In genomic region chr19:52190679-52191293, GRCh38 we compare ENCODE assay signal across 8 cellular contexts. TPM values are rescaled to one million over a fixed set of nuclear protein-coding genes. Genes with fewer than 3 reads are reported as not detected.
A peak's percentile ranks its signal among the peaks of the same experiment; 100 is the strongest.
DNase-seq lines count a peak whose midpoint lies in the region; ATAC-seq and TF ChIP-seq lines count a peak whose summit lies in the region.

No MANE protein-coding gene starts in this region.

- H3K79me2 ChIP-seq in PC-9 (ENCODE audit: low read depth) = peaks cover 63% of the 10 kb centered on the region

- H3K4me3 ChIP-seq in PC-9 (peak overlapping the region; percentile 84), duodenal mucosa (ENCODE audit: low read depth in 1 of 2, low read length in 2 of 2) (peak overlapping the region; percentile 89 to 91), urinary bladder (ENCODE audit: low read depth, low read length) (peak overlapping the region; percentile 84)

- ATAC-seq in activated CD4-positive, alpha-beta T cell treated with anti-CD3 and anti-CD28 coated beads for 36 hours = no peak

- intact Hi-C loops in activated CD4-positive, alpha-beta T cell treated with anti-CD3 and anti-CD28 coated beads for 36 hours (cut with DNase I, micrococcal nuclease) = loop anchor here (1.0 to 2.0 kb wide), 10 partner anchors 51 to 1082 kb away; partner anchors contain the start of genes ZNF616 (in 2 of the 2), CTU1 (in 1 of the 2), ZNF160 (in 1 of the 2) and ZNF610 (in 1 of the 2)
- intact Hi-C loops in PC-9 (cut with micrococcal nuclease; ENCODE audit: unreplicated experiment) = no loop called here

- H4K20me1 ChIP-seq in PC-9 (ENCODE audit: insufficient read depth) = peaks cover 44% of the 10 kb centered on the region

- H3K27me3 Mint-ChIP-seq in activated CD4-positive, alpha-beta T cell treated with anti-CD3 and anti-CD28 coated beads for 36 hours = no peaks in the 10 kb centered on the region
- no peaks in the 10 kb centered on the region for H3K27me3 Mint-ChIP-seq in mesothelial cell of epicardium (ENCODE audit: low read depth)

- peak overlapping the region; percentile 97 for H3K27ac Mint-ChIP-seq in activated CD4-positive, alpha-beta T cell treated with anti-CD3 and anti-CD28 coated beads for 36 hours
- peak overlapping the region; percentile 100 for H3K27ac Mint-ChIP-seq in mesothelial cell of epicardium

- TSS peak; percentile 41 for BruUV-seq in PC-9 (replicated peaks; lab: Mats Ljungman, UMichigan)

- no peak for DNase-seq in activated CD4-positive, alpha-beta T cell treated with anti-CD3 and anti-CD28 coated beads for 36 hours
- DNase-seq in activated CD4-positive, alpha-beta T cell treated with anti-CD3 and anti-CD28 coated beads for 1 hour = no peak
- DNase-seq in PC-9 = peak; percentile 5 to 39
- DNase-seq in mesothelial cell of epicardium (ENCODE audit: low spot score in 2 of 2, unreplicated experiment in 2 of 2) = no peak
- DNase-seq in NCI-H2107 treated with DMSO at 0.1 percent for 48 hours (lab: John Stamatoyannopoulos, UW; ENCODE audit: unreplicated experiment) = no peak
- DNase-seq in activated CD4-positive, CD25-positive, alpha-beta regulatory T cell (lab: John Stamatoyannopoulos, UW) = no peak

- H3K4me1 Mint-ChIP-seq in activated CD4-positive, alpha-beta T cell treated with anti-CD3 and anti-CD28 coated beads for 36 hours = peaks cover 45% of the 10 kb centered on the region
- H3K4me1 Mint-ChIP-seq in mesothelial cell of epicardium = peaks cover 27% of the 10 kb centered on the region

- TF ChIP-seq CTCF in PC-9 (conservative IDR thresholded peaks at IDR 0.05) (no peak), mesothelial cell of epicardium (IDR thresholded peaks at IDR 0.05; ENCODE audit: unreplicated experiment) (no peak)

- H3K9me3 Mint-ChIP-seq in activated CD4-positive, alpha-beta T cell treated with anti-CD3 and anti-CD28 coated beads for 36 hours (ENCODE audit: low read depth) = no peaks in the 10 kb centered on the region
- no peaks in the 10 kb centered on the region for H3K9me3 Mint-ChIP-seq in mesothelial cell of epicardium

- peaks cover 17% of the 10 kb centered on the region for H3K4me1 ChIP-seq in PC-9 (replicated peaks; ENCODE audit: insufficient read depth)
- H3K4me1 ChIP-seq in duodenal mucosa (ENCODE audit: control insufficient read depth in 1 of 2, insufficient read depth in 2 of 2, low read length in 2 of 2) = peaks cover 38 to 43% of the 10 kb centered on the region in 2 donors
- H3K4me1 ChIP-seq in urinary bladder (ENCODE audit: insufficient read depth) = no peaks in the 10 kb centered on the region

- no peaks in the 10 kb centered on the region for H3K9me3 ChIP-seq in PC-9 (ENCODE audit: insufficient read depth, low read depth)
- no peaks in the 10 kb centered on the region for H3K9me3 ChIP-seq in duodenal mucosa (ENCODE audit: control insufficient read depth in 1 of 2, low read length in 2 of 2)

- peaks cover 40% of the 10 kb centered on the region for H3K36me3 Mint-ChIP-seq in activated CD4-positive, alpha-beta T cell treated with anti-CD3 and anti-CD28 coated beads for 36 hours (ENCODE audit: low read depth)
- H3K36me3 Mint-ChIP-seq in mesothelial cell of epicardium = peaks cover 13% of the 10 kb centered on the region

- H3K27ac ChIP-seq in PC-9 (peak overlapping the region; percentile 87), duodenal mucosa (ENCODE audit: low read depth, low read length) (peak overlapping the region; percentile 99), urinary bladder (ENCODE audit: low read depth) (peak overlapping the region; percentile 98)

- CTCF ChIA-PET in activated CD4-positive, alpha-beta T cell treated with anti-CD3 and anti-CD28 coated beads for 36 hours (lab: Charles Lee) = interaction anchor here (0.9 kb wide), 1 partner anchor 19 kb away, joined by 4 read pairs; the partner anchor contains the start of gene ZNF836
- CTCF ChIA-PET in PC-9 (lab: Charles Lee) = no interaction called here

- peaks cover 4% of the 10 kb centered on the region; the same call in 1 of the 2 replicates for H3F3A ChIP-seq in PC-9 (ENCODE audit: insufficient read depth, low read depth)

- POLR2A ChIA-PET in activated CD4-positive, alpha-beta T cell treated with anti-CD3 and anti-CD28 coated beads for 36 hours (lab: Charles Lee) = no interaction called here
- POLR2A ChIA-PET in PC-9 (lab: Charles Lee; ENCODE audit: unreplicated experiment) = no interaction called here

- H3K4me3 Mint-ChIP-seq in activated CD4-positive, alpha-beta T cell treated with anti-CD3 and anti-CD28 coated beads for 36 hours = peak overlapping the region; percentile 91
- peak overlapping the region; percentile 99 for H3K4me3 Mint-ChIP-seq in mesothelial cell of epicardium

- H3K9ac ChIP-seq in duodenal mucosa (ENCODE audit: low read depth in 1 of 2, low read length in 2 of 2) = peak overlapping the region; percentile 92 to 97

- H2AFZ ChIP-seq in PC-9 = peak overlapping the region; percentile 91

- WGBS in urinary bladder = 5% methylated on average over 28 of the region's 28 CpGs

- H3K36me3 ChIP-seq in PC-9 (ENCODE audit: low read depth) (peaks cover 19% of the 10 kb centered on the region), duodenal mucosa (ENCODE audit: control insufficient read depth in 1 of 2, insufficient read depth in 2 of 2, low read length in 2 of 2) (peaks cover 14 to 30% of the 10 kb centered on the region in 2 donors), urinary bladder (ENCODE audit: insufficient read depth) (no peaks in the 10 kb centered on the region)

- peak overlapping the region; percentile 97 for H3K4me2 ChIP-seq in PC-9

- no peaks in the 10 kb centered on the region for H3K9me2 ChIP-seq in PC-9 (ENCODE audit: insufficient read depth)

- H3K27me3 ChIP-seq in PC-9 (ENCODE audit: insufficient read depth, low read depth) = no peaks in the 10 kb centered on the region
- no peaks in the 10 kb centered on the region for H3K27me3 ChIP-seq in duodenal mucosa (ENCODE audit: control insufficient read depth in 1 of 2, insufficient read depth in 2 of 2, low read length in 2 of 2)

RNA-seq across cellular contexts. Expression of gene PPP2R1A, which starts 0.9 kb away (rescaled TPM):
- total RNA-seq in activated CD4-positive, alpha-beta T cell treated with anti-CD3 and anti-CD28 coated beads for 36 hours = 100 to 1,000 TPM; 215 to 231 TPM
- total RNA-seq in PC-9 (2021) (316 and 324 TPM in 2 replicates), mesothelial cell of epicardium (308 to 331 TPM (median 314 TPM) in 3 replicates), urinary bladder (93.6 TPM)
- polyA plus RNA-seq in urinary bladder = 182 TPM

RNA-seq across cellular contexts. Expression of gene ZNF836, which starts 19.4 kb away (rescaled TPM):
- 10 to 100 TPM; 10.1 to 11.5 TPM for total RNA-seq in activated CD4-positive, alpha-beta T cell treated with anti-CD3 and anti-CD28 coated beads for 36 hours
- 12.2 and 14.3 TPM in 2 replicates for total RNA-seq in PC-9 (2021)
- total RNA-seq in mesothelial cell of epicardium = 17.4 to 21.2 TPM (median 19.1 TPM) in 3 replicates
- 27.8 TPM for total RNA-seq in urinary bladder
- 6.7 TPM for polyA plus RNA-seq in urinary bladder

RNA-seq across cellular contexts. Expression of gene ZNF616, which starts 51.0 kb away (rescaled TPM):
- 10 to 100 TPM; 13.9 to 15.7 TPM for total RNA-seq in activated CD4-positive, alpha-beta T cell treated with anti-CD3 and anti-CD28 coated beads for 36 hours
- total RNA-seq in PC-9 (2021) (9.9 and 12.6 TPM in 2 replicates), mesothelial cell of epicardium (19.1 to 21.7 TPM (median 19.8 TPM) in 3 replicates), urinary bladder (26.1 TPM)
- 4.9 TPM for polyA plus RNA-seq in urinary bladder

Comparison
In these comparisons a context has a peak if more than half of its experiments do, and no peak if none do; other contexts are left out.
1. DNase-seq: peak in PC-9 (2 of 2); none in activated CD4-positive, alpha-beta T cell treated with anti-CD3 and anti-CD28 coated beads for 36 hours (single experiment), activated CD4-positive, alpha-beta T cell treated with anti-CD3 and anti-CD28 coated beads for 1 hour (single experiment), mesothelial cell of epicardium (0 of 2), NCI-H2107 treated with DMSO at 0.1 percent for 48 hours (single experiment) and activated CD4-positive, CD25-positive, alpha-beta regulatory T cell (0 of 4).
2. Peak in every context shown above with its lines, with median percentiles within 50 percentile points of each other: H3K27ac ChIP-seq and H3K4me3 ChIP-seq.